ENCODE assay signal across 34 cellular contexts in genomic region chr11:94007906-94008305, GRCh38. TPM values are rescaled to one million over a fixed set of nuclear protein-coding genes. Genes with fewer than 3 reads are reported as not detected.
"Had no signal": no experiment of that assay in that cellular context is flagged by ENCODE, and none has a peak within 500 bp of the region (broad histone marks: within the 10 kb centered on the region; RNA-seq: fewer than 3 reads in every experiment).

No MANE protein-coding gene starts in this region.

- H3K4me3 Mint-ChIP-seq: immature natural killer cell; memory B cell; naive thymus-derived CD4-positive, alpha-beta T cell; natural killer cell treated with Interleukin-12 subunit alpha and Interleukin-12 subunit beta and Interleukin-15 and Interleukin-18, amount 100 ng/mL, for 72 hours; stimulated activated memory B cell treated with anti-CD40 and anti-IgM and Interleukin-4, amounts not matched to agents 10 μg/mL and 1 μg/mL and 100 μg/mL, for 72 hours; stimulated activated naive CD8-positive, alpha-beta T cell treated with anti-CD3 and anti-CD28 coated beads, Interleukin-15, amount 100 ng/mL, for 72 hours; type B pancreatic cell had no signal

- H3K4me3 ChIP-seq: left ventricle myocardium inferior, lung, mucosa of descending colon, ovary, right atrium auricular region, right lobe of liver, smooth muscle cell, tibial nerve, uterus had no signal

- H3K4me2 ChIP-seq: smooth muscle cell had no signal

- FAIRE-seq: islet of Langerhans had no signal

- H3K4me1 Mint-ChIP-seq: immature natural killer cell; memory B cell; naive thymus-derived CD4-positive, alpha-beta T cell; stimulated activated memory B cell treated with anti-CD40 and anti-IgM and Interleukin-4, amounts not matched to agents 10 μg/mL and 1 μg/mL and 100 μg/mL, for 72 hours; stimulated activated naive CD8-positive, alpha-beta T cell treated with anti-CD3 and anti-CD28 coated beads, Interleukin-15, amount 100 ng/mL, for 72 hours had no signal

- H3K27ac ChIP-seq: left ventricle myocardium inferior, ovary, right atrium auricular region, right lobe of liver, tibial nerve, uterus had no signal

- H3K36me3 ChIP-seq: left ventricle myocardium inferior, ovary, right atrium auricular region, right lobe of liver, tibial nerve, uterus had no signal

- H3K9me3 Mint-ChIP-seq: type B pancreatic cell had no signal

- H3K27ac Mint-ChIP-seq: immature natural killer cell; memory B cell; naive thymus-derived CD4-positive, alpha-beta T cell; natural killer cell treated with Interleukin-12 subunit alpha and Interleukin-12 subunit beta and Interleukin-15 and Interleukin-18, amount 100 ng/mL, for 72 hours; progenitor cell of endocrine pancreas; stimulated activated memory B cell treated with anti-CD40 and anti-IgM and Interleukin-4, amounts not matched to agents 10 μg/mL and 1 μg/mL and 100 μg/mL, for 72 hours; stimulated activated naive CD8-positive, alpha-beta T cell treated with anti-CD3 and anti-CD28 coated beads, Interleukin-15, amount 100 ng/mL, for 72 hours; type B pancreatic cell had no signal

- H3K27me3 ChIP-seq: ovary, right atrium auricular region, right lobe of liver, tibial nerve, uterus had no signal

- H3K9me3 ChIP-seq: left ventricle myocardium inferior, mucosa of descending colon, ovary, right atrium auricular region, right lobe of liver, tibial nerve, uterus had no signal

- H3K4me1 ChIP-seq: left ventricle myocardium inferior, right atrium auricular region, right lobe of liver, tibial nerve, uterus had no signal

- H3K36me3 Mint-ChIP-seq: immature natural killer cell; naive thymus-derived CD4-positive, alpha-beta T cell; natural killer cell treated with Interleukin-12 subunit alpha and Interleukin-12 subunit beta and Interleukin-15 and Interleukin-18, amount 100 ng/mL, for 72 hours; stimulated activated memory B cell treated with anti-CD40 and anti-IgM and Interleukin-4, amounts not matched to agents 10 μg/mL and 1 μg/mL and 100 μg/mL, for 72 hours; type B pancreatic cell had no signal

- DNase-seq: hypothalamus; immature natural killer cell; left ventricle myocardium inferior; midbrain; mucosa of descending colon; naive thymus-derived CD4-positive, alpha-beta T cell; ovary; right lobe of liver; stimulated activated CD4-positive, alpha-beta T cell treated with anti-CD3 and anti-CD28 coated beads, Interleukin-1b, Interleukin-23, amount 100 ng/mL, for 48 hours; stimulated activated CD4-positive, alpha-beta T cell treated with anti-CD3 and anti-CD28 coated beads, Interleukin-2, amount 100 ng/mL, for 48 hours; stimulated activated CD4-positive, alpha-beta T cell treated with anti-CD3 and anti-CD28 coated beads, Interleukin-4, amount 100 ng/mL, for 4 hours; stimulated activated CD8-positive, alpha-beta memory T cell treated with anti-CD3 and anti-CD28 coated beads, Interleukin-4, amount 100 ng/mL, for 48 hours; stimulated activated naive CD4-positive, alpha-beta T cell treated with Interleukin-2 at 50 U/mL for 16 hours; stimulated activated naive CD8-positive, alpha-beta T cell treated with anti-CD3 and anti-CD28 coated beads, Interleukin-15, amount 100 ng/mL, for 72 hours; substantia nigra; uterus had no signal

RNA-seq across cellular contexts. Expression of gene HEPHL1, which starts 13.2 kb away (rescaled TPM):
- total RNA-seq: kidney epithelial cell; left ventricle myocardium inferior; lung; mesenteric fat pad; myocyte; naive thymus-derived CD4-positive, alpha-beta T cell; natural killer cell treated with Interleukin-12 subunit alpha and Interleukin-12 subunit beta and Interleukin-15 and Interleukin-18, amount 100 ng/mL, for 72 hours; omental fat pad; ovary; progenitor cell of endocrine pancreas; pulmonary artery endothelial cell; right atrium auricular region; right lobe of liver; temporal lobe; tibial nerve; ureter; uterus had no signal
- polyA plus RNA-seq: immature natural killer cell; lung; naive thymus-derived CD4-positive, alpha-beta T cell; neural cell had no signal
